Comparison of ENCODE assay signal across 3 cellular contexts in genomic region chr2:241235396-241235795, GRCh38.
A peak's percentile ranks its signal among the peaks of the same experiment; 100 is the strongest.
TF ChIP-seq lines count a peak whose summit lies in the region.

No MANE protein-coding gene starts in this region.

TF ChIP-seq in PFSK-1, 5 proteins besides CTCF, POLR2A, EP300 and RAD21:
- TF ChIP-seq SIN3A (IDR thresholded peaks at IDR 0.05; ENCODE audit: borderline replicate concordance, insufficient read depth, low read length) (no peak), POLR2AphosphoS5 (IDR thresholded peaks at IDR 0.05; ENCODE audit: low read depth, low read length) (0 out of 2 replicates have a peak, but pooled peaks have one; percentile 21)
TF ChIP-seq in PFSK-1: peak in this region for 1.

TF ChIP-seq in GM12878, 131 proteins besides CTCF, POLR2A, EP300 and RAD21:
- peak; percentile 21; the same call in 1 of the 2 replicates for TF ChIP-seq POLR2AphosphoS5 (IDR thresholded peaks at IDR 0.05; ENCODE audit: low read length)
- no peak for TF ChIP-seq KAT2A (conservative IDR thresholded peaks at IDR 0.05; ENCODE audit: control insufficient read depth, low read depth, low read length)
- TF ChIP-seq ZBED1 (IDR thresholded peaks at IDR 0.05; ENCODE audit: borderline replicate concordance): no peak
- TF ChIP-seq FOXM1 (IDR thresholded peaks at IDR 0.05; ENCODE audit: low read depth, low read length): no peak

TF ChIP-seq in endothelial cell of umbilical vein, 7 proteins besides CTCF, POLR2A, EP300 and RAD21 (continued from another document):
- TF ChIP-seq GATA2 (IDR thresholded peaks at IDR 0.05; ENCODE audit: insufficient read depth, insufficient read length, low read depth, low read length): no peak
- TF ChIP-seq JUN (IDR thresholded peaks at IDR 0.05; ENCODE audit: borderline replicate concordance, insufficient read depth, insufficient read length, low read depth): no peak
- TF ChIP-seq FOS (IDR thresholded peaks at IDR 0.05; ENCODE audit: borderline replicate concordance, insufficient read depth, low read length): no peak
- TF ChIP-seq MAX (IDR thresholded peaks at IDR 0.05; ENCODE audit: insufficient read depth, insufficient read length): no peak
- peak; percentile 6 for TF ChIP-seq POLR2AphosphoS5 (IDR thresholded peaks at IDR 0.05; ENCODE audit: insufficient read depth, low read depth, low read length)
